In the genomic region with DNA sequence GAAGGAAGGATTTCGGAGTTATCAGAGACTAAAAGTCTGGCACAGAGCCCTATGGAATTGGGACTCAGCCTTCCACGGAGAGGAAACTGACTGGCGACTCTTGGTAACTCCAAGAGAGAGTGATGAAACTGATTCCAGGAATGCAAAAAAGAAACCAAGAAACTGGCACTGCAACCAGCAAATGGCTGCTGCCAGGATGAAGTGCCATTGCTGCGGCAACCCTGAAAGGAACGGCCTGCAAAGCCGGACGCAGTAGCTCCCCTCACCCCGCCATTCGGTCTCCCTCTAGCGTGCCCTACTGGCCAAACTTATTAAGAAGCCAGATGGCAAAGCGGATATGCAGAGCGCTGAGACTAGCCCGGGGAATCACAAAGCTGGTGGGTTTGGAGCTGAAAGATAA, we compare ENCODE assay signal across 8 cellular contexts.
DNase-seq lines count a peak whose midpoint lies in the region; ATAC-seq and TF ChIP-seq lines count a peak whose summit lies in the region.

No MANE protein-coding gene starts in this region.

- H3K36me3 ChIP-seq in heart right ventricle (no peaks in the 10 kb centered on the region), prostate gland (no peaks in the 10 kb centered on the region), esophagus squamous epithelium (no peaks in the 10 kb centered on the region)

- peaks cover 0 to 4% (median 0%) of the 10 kb centered on the region in 11 donors for H3K9me3 ChIP-seq in heart right ventricle
- no peaks in the 10 kb centered on the region for H3K9me3 ChIP-seq in prostate gland
- H3K9me3 ChIP-seq in esophagus squamous epithelium: no peaks in the 10 kb centered on the region

- intact Hi-C loops in heart right ventricle (cut with DNase I): loop anchor here in 3 of 10 donors (5.0 to 10.0 kb wide), 3 partner anchors 99 to 231 kb away; no protein-coding TSS in a partner anchor
- intact Hi-C loops in posterior cingulate gyrus (cut with DNase I): loop anchor here (5.0 kb wide), 2 partner anchors 68 to 233 kb away; no protein-coding TSS in a partner anchor
- intact Hi-C loops in prostate gland (cut with DNase I): no loop called here
- intact Hi-C loops in esophagus squamous epithelium (cut with DNase I): no loop called here

- H3K4me1 ChIP-seq in heart right ventricle (peaks cover 0 to 14% (median 6%) of the 10 kb centered on the region in 9 donors), prostate gland (replicated peaks) (no peaks in the 10 kb centered on the region), esophagus squamous epithelium (peaks cover 0 to 9% (median 0%) of the 10 kb centered on the region in 3 donors)

- DNase-seq in GM03348 (ENCODE audit: low spot score) (peak; percentile 51), HS-27A (ENCODE audit: low read depth) (peak; percentile 31), amniotic epithelial cell (ENCODE audit: low read depth) (peak; percentile 74), heart right ventricle (peak; percentile 50 to 75), posterior cingulate gyrus (peak; percentile 76 to 97 (median 84)), prostate gland (ENCODE audit: low spot score) (no peak), esophagus squamous epithelium (lab: John Stamatoyannopoulos, UW) (no peak)

- peak overlapping the region in 1 of 10 donors; percentile 22 for H3K27ac ChIP-seq in heart right ventricle
- no peak overlapping the region for H3K27ac ChIP-seq in prostate gland
- no peak overlapping the region for H3K27ac ChIP-seq in esophagus squamous epithelium

- H3K4me3 ChIP-seq in heart right ventricle: peak overlapping the region in 9 of 10 donors; percentile 11 to 49 (median 42)
- H3K4me3 ChIP-seq in prostate gland: no peak overlapping the region
- peak overlapping the region in 2 of 4 donors; percentile 16 to 42 for H3K4me3 ChIP-seq in esophagus squamous epithelium

- 16% methylated on average over 13 of the region's 13 CpGs for WGBS in heart right ventricle, 2 donors
- WGBS in prostate gland: 50% methylated on average over 13 of the region's 13 CpGs
- WGBS in esophagus squamous epithelium, 2 donors: 17 to 40% methylated on average over 9 to 13 of the region's 13 CpGs

- no peaks in the 10 kb centered on the region for H3K27me3 ChIP-seq in heart right ventricle
- H3K27me3 ChIP-seq in prostate gland (replicated peaks; ENCODE audit: insufficient read depth): no peaks in the 10 kb centered on the region
- H3K27me3 ChIP-seq in esophagus squamous epithelium: no peaks in the 10 kb centered on the region

- peak; percentile 64 for ATAC-seq in GM21423 (IDR thresholded peaks at IDR 0.05; ENCODE audit: unreplicated experiment)
- peak; percentile 91 to 99 (median 96) for ATAC-seq in heart right ventricle

- TF ChIP-seq CTCF in heart right ventricle (IDR thresholded peaks at IDR 0.05): peak in 8 of 9 donors; percentile 24 to 75 (median 64)
- no peak for TF ChIP-seq CTCF in prostate gland (IDR thresholded peaks at IDR 0.05)
- TF ChIP-seq CTCF in esophagus squamous epithelium (IDR thresholded peaks at IDR 0.05): peak in 3 of 6 experiments; percentile 15 to 28 (median 20)

- TF ChIP-seq POLR2A in prostate gland (IDR thresholded peaks at IDR 0.05) (no peak), esophagus squamous epithelium (IDR thresholded peaks at IDR 0.05) (no peak)

Comparison
In these comparisons a context has a peak if more than half of its experiments do, and no peak if none do; other contexts are left out.
1. DNase-seq: peak in GM03348 (single experiment), HS-27A (single experiment), amniotic epithelial cell (single experiment), heart right ventricle (2 of 2) and posterior cingulate gyrus (10 of 10); none in prostate gland (single experiment) and esophagus squamous epithelium (single experiment).
2. H3K4me3 ChIP-seq: peak in heart right ventricle (9 of 10); none in prostate gland (0 of 2).
3. CTCF ChIP-seq: peak in heart right ventricle (8 of 9); none in prostate gland (0 of 4).